9 cellular contexts compared by ENCODE assay signal in the genomic region with DNA sequence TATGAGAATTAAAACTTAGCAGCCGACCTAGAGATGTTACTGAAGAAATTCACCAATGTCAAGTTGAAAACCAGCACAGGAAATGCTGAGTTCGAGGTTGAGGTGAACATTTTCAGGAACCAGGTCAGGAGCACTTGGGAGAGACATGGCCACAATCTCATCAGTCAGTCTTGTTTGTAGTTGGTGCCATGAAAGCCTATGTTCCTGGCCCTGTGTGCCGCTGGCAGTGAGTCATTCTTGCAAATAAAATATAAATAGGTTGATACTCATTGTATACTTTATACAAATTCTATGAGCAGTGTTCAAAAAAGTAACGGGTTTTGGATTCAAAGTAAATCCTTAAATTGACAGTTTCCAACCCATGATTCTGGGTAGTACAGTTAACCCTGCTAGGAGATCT. TPM values are rescaled to one million over a fixed set of nuclear protein-coding genes. Genes with fewer than 3 reads are reported as not detected.
A peak's percentile ranks its signal among the peaks of the same experiment; 100 is the strongest.
DNase-seq lines count a peak whose midpoint lies in the region; TF ChIP-seq lines count a peak whose summit lies in the region.
"Had no signal": no experiment of that assay in that cellular context is flagged by ENCODE, and none has a peak within 500 bp of the region (broad histone marks: within the 10 kb centered on the region; RNA-seq: fewer than 3 reads in every experiment).

No MANE protein-coding gene starts in this region.

- H3K27me3 ChIP-seq in BE2C (no peaks in the 10 kb centered on the region), mesenchymal stem cell (ENCODE audit: control insufficient read depth in 1 of 2, insufficient read depth in 1 of 2, low read length in 2 of 2) (no peaks in the 10 kb centered on the region)

- intact Hi-C loops in CD14-positive monocyte (cut with micrococcal nuclease), result loop anchor here (10.0 kb wide), 5 partner anchors 151 to 491 kb away; a partner anchor contains a TSS

- no peaks in the 10 kb centered on the region for H3K4me1 ChIP-seq in BE2C
- H3K4me1 ChIP-seq in HEK293 (ENCODE audit: control insufficient read depth, insufficient read depth, low read length), result peaks cover 12% of the 10 kb centered on the region; the same call in 1 of the 2 replicates
- H3K4me1 ChIP-seq in mesenchymal stem cell (ENCODE audit: control insufficient read depth, insufficient read depth, low read depth, low read length), result peaks cover 9% of the 10 kb centered on the region

- H2BK12ac ChIP-seq in mesenchymal stem cell (ENCODE audit: low read length in 2 of 2), result no peak overlapping the region

- H3K9me3 ChIP-seq in BE2C (no peaks in the 10 kb centered on the region), HEK293 (ENCODE audit: control insufficient read depth, insufficient read depth, low read depth, low read length) (no peaks in the 10 kb centered on the region), mesenchymal stem cell (ENCODE audit: control insufficient read depth, low read length) (no peaks in the 10 kb centered on the region)

- peaks cover 0 to 1% (median 0%) of the 10 kb centered on the region in 7 donors for H3K9me3 Mint-ChIP-seq in CD14-positive monocyte

- H3K18ac ChIP-seq in mesenchymal stem cell (ENCODE audit: low read depth in 1 of 2, low read length in 2 of 2), result no peak overlapping the region

- no peak for DNase-seq in BE2C
- peak; percentile 37 for DNase-seq in amniotic epithelial cell (ENCODE audit: low read depth)
- peak; percentile 52 for DNase-seq in mesenchymal stem cell
- no peak for DNase-seq in middle frontal gyrus (ENCODE audit: extremely low spot score, low spot score)
- DNase-seq in mesenteric fat pad (ENCODE audit: low spot score), result no peak
- DNase-seq in CD14-positive monocyte (ENCODE audit: low spot score), result no peak
- no peak for DNase-seq in activated CD4-positive, alpha-beta T cell treated with anti-CD3 and anti-CD28 coated beads, Interleukin-2, amount 50 U/mL, for 4 hours
- DNase-seq: kidney had no signal

- H3K4me3 Mint-ChIP-seq in CD14-positive monocyte, result no peak overlapping the region

- no peak overlapping the region for H4K91ac ChIP-seq in mesenchymal stem cell (ENCODE audit: low read length)

- peak overlapping the region in 1 of 7 donors; percentile 88 for H3K27ac Mint-ChIP-seq in CD14-positive monocyte

- H4K8ac ChIP-seq in mesenchymal stem cell (ENCODE audit: low read length), result no peak overlapping the region

- H3K79me1 ChIP-seq in mesenchymal stem cell (replicated peaks; ENCODE audit: low read length, poor library complexity, severe bottlenecking), result peaks cover 10% of the 10 kb centered on the region

- H3K4ac ChIP-seq in mesenchymal stem cell (ENCODE audit: low read depth in 1 of 2, low read length in 2 of 2), result no peak overlapping the region

- H3K36me3 ChIP-seq in BE2C (no peaks in the 10 kb centered on the region), HEK293 (ENCODE audit: control insufficient read depth in 2 of 2, insufficient read depth in 1 of 2, low read length in 2 of 2) (no peaks in the 10 kb centered on the region), mesenchymal stem cell (ENCODE audit: control insufficient read depth in 1 of 2, insufficient read depth in 2 of 2, low read depth in 1 of 2, low read length in 2 of 2) (no peaks in the 10 kb centered on the region)

- no peaks in the 10 kb centered on the region for H3K27me3 Mint-ChIP-seq in CD14-positive monocyte (ENCODE audit: low read depth in 3 of 3)

- H3K36me3 Mint-ChIP-seq in CD14-positive monocyte, result peaks cover 2 to 3% of the 10 kb centered on the region in 2 donors

- H3K4me3 ChIP-seq in BE2C (ENCODE audit: low read depth, low read length) (peak overlapping the region; percentile 98), HEK293 (ENCODE audit: low read depth, low read length) (no peak overlapping the region), mesenchymal stem cell (ENCODE audit: insufficient read depth in 1 of 2, low read depth in 1 of 2, low read length in 2 of 2) (peak overlapping the region in 1 of 2 experiments; percentile 94)

- WGBS in mesenchymal stem cell, result 55% methylated on average over 2 of the region's 4 CpGs

- H2AFZ ChIP-seq in mesenchymal stem cell (ENCODE audit: low read depth, low read length), result no peak overlapping the region

- CTCF ChIA-PET in HEK293 (lab: Yijun Ruan, JAX), result interaction anchor here (0.6 to 1.9 kb wide), 2 partner anchors 98 to 1344 kb away, joined by 5 to 6 read pairs; no protein-coding TSS in a partner anchor

- H3K23ac ChIP-seq in mesenchymal stem cell (ENCODE audit: low read length in 2 of 2), result no peak overlapping the region

- peak overlapping the region; percentile 95 for H3K9ac ChIP-seq in mesenchymal stem cell (ENCODE audit: low read length)

- POLR2A ChIA-PET in HEK293 (lab: Yijun Ruan, JAX), result no interaction called here

- H2AK5ac ChIP-seq in mesenchymal stem cell (ENCODE audit: low read length, severe bottlenecking), result no peak overlapping the region

- TF ChIP-seq CTCF in BE2C (IDR thresholded peaks at IDR 0.05; ENCODE audit: low read depth, low read length) (no peak), HEK293 (tag by site-specific recombination; IDR thresholded peaks at IDR 0.05) (no peak), CD14-positive monocyte (IDR thresholded peaks at IDR 0.05) (no peak)

- H3K4me2 ChIP-seq in mesenchymal stem cell (ENCODE audit: low read length, poor library complexity, severe bottlenecking), result peak overlapping the region; percentile 42

- H2BK5ac ChIP-seq in mesenchymal stem cell (ENCODE audit: low read depth, low read length, poor library complexity, severe bottlenecking), result no peak overlapping the region

- H3K14ac ChIP-seq in mesenchymal stem cell (ENCODE audit: low read length in 2 of 2), result no peak overlapping the region

- no peak overlapping the region for H2BK15ac ChIP-seq in mesenchymal stem cell (ENCODE audit: low read depth, poor library complexity, severe bottlenecking)

- H3K27ac ChIP-seq in HEK293 (ENCODE audit: extremely low read depth, low read depth, low read length) (no peak overlapping the region), mesenchymal stem cell (ENCODE audit: low read length, poor library complexity, severe bottlenecking) (no peak overlapping the region)

- H3K4me1 Mint-ChIP-seq in CD14-positive monocyte, result peaks cover 27% of the 10 kb centered on the region

- no peak overlapping the region for H2BK120ac ChIP-seq in mesenchymal stem cell (ENCODE audit: low read depth, low read length)

TF ChIP-seq in HEK293, 187 proteins besides CTCF, POLR2A, EP300 and RAD21:
- TF ChIP-seq ZNF239 (tag by site-specific recombination; IDR thresholded peaks at IDR 0.05) (no peak), PRDM1 (tag by site-specific recombination; IDR thresholded peaks at IDR 0.05) (0 out of 2 replicates have a peak, but pooled peaks have one; percentile 1), ZNF302 (tag by site-specific recombination; IDR thresholded peaks at IDR 0.05; ENCODE audit: low read depth) (no peak)
- TF ChIP-seq, protein P1, sequence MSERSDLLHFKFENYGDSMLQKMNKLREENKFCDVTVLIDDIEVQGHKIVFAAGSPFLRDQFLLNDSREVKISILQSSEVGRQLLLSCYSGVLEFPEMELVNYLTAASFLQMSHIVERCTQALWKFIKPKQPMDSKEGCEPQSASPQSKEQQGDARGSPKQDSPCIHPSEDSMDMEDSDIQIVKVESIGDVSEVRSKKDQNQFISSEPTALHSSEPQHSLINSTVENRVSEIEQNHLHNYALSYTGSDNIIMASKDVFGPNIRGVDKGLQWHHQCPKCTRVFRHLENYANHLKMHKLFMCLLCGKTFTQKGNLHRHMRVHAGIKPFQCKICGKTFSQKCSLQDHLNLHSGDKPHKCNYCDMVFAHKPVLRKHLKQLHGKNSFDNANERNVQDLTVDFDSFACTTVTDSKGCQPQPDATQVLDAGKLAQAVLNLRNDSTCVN (tag by site-specific recombination; optimal IDR thresholded peaks at IDR 0.05), result no peak
TF ChIP-seq in HEK293: peak in this region for 1.

RNA-seq across cellular contexts. Expression of a gene that starts 1.5 kb away (rescaled TPM):
- polyA plus RNA-seq in BE2C (2012; ENCODE audit: insufficient read depth, insufficient read length, low read depth), result 0.15 TPM
- 0.41 TPM for polyA plus RNA-seq in mesenchymal stem cell (2013, experiment 1 of 2)
- polyA plus RNA-seq in mesenchymal stem cell (2013, experiment 2 of 2), result 0.42 TPM
- total RNA-seq in mesenteric fat pad, result not detected
- under 1 TPM; 0.10 to 0.48 TPM for polyA plus RNA-seq in CD14-positive monocyte

Comparison
In these comparisons a context has a peak if more than half of its experiments do, and no peak if none do; other contexts are left out.
1. DNase-seq: peak in amniotic epithelial cell (single experiment) and mesenchymal stem cell (single experiment); none in BE2C (single experiment), middle frontal gyrus (single experiment), mesenteric fat pad (single experiment), CD14-positive monocyte (single experiment) and activated CD4-positive, alpha-beta T cell treated with anti-CD3 and anti-CD28 coated beads, Interleukin-2, amount 50 U/mL, for 4 hours (0 of 2).